In genomic region chr7:103751476-103751875, GRCh38 we compare ENCODE assay signal across 20 cellular contexts.
"Had no signal": no experiment of that assay in that cellular context is flagged by ENCODE, and none has a peak within 500 bp of the region (broad histone marks: within the 10 kb centered on the region; RNA-seq: fewer than 3 reads in every experiment).

No MANE protein-coding gene starts in this region.

- H3K27ac ChIP-seq: SJSA1, SK-N-MC had no signal

- H3K9me3 ChIP-seq: SJSA1 had no signal

- H3K27me3 ChIP-seq: SJSA1 had no signal

- FAIRE-seq: RCC 7860 had no signal

- H3K4me3 ChIP-seq: SJSA1, SK-N-MC had no signal

- DNase-seq: KBM-7, MV-4-11, NCI-H1048, NCI-H1105, NCI-H1417, NCI-H1436 treated with DMSO at 0.1 percent for 48 hours, NCI-H1694, NCI-H187 treated with DMSO at 0.1 percent for 48 hours, NCI-H2029 treated with DMSO at 0.1 percent for 48 hours, NCI-H2227 treated with DMSO at 0.1 percent for 48 hours, NCI-H510A, NCI-H524 treated with DMSO at 0.1 percent for 48 hours, NCI-H69, NCI-H774, Right ventricle myocardium superior, RPMI8226, SIG-M5 had no signal

- H3K36me3 ChIP-seq: SJSA1 had no signal

- H3K4me1 ChIP-seq: SJSA1 had no signal
